Comparison of ENCODE assay signal across 8 cellular contexts in genomic region chr7:143408686-143409551, GRCh38. TPM values are rescaled to one million over a fixed set of nuclear protein-coding genes. Genes with fewer than 3 reads are reported as not detected.
DNase-seq lines count a peak whose midpoint lies in the region; ATAC-seq and TF ChIP-seq lines count a peak whose summit lies in the region.

Gene EPHA1 (minus strand): TSS chr7:143408856. CDS start chr7:143408805, 51 bp downstream.

- H3K27me3 ChIP-seq in esophagus squamous epithelium, result no peaks in the 10 kb centered on the region

- ATAC-seq in activated CD8-positive, alpha-beta memory T cell treated with anti-CD3 and anti-CD28 coated beads, Interleukin-2, amount 10 ng/mL, durations not matched to agents 7 days and 5 days, result peak; percentile 64

- TF ChIP-seq CTCF in esophagus squamous epithelium (IDR thresholded peaks at IDR 0.05), result peak; percentile 21 to 53 (median 42)
- TF ChIP-seq CTCF in osteocyte (IDR thresholded peaks at IDR 0.05), result peak; percentile 49

- H3K4me3 ChIP-seq in esophagus squamous epithelium, result peak within 1 kb of the TSS; percentile 68 to 81 (median 69)

- H3K4me1 Mint-ChIP-seq in activated CD8-positive, alpha-beta memory T cell treated with anti-CD3 and anti-CD28 coated beads, Interleukin-2, amount 10 ng/mL, durations not matched to agents 7 days and 5 days, result peaks cover 31% of the 10 kb centered on the region
- H3K4me1 Mint-ChIP-seq in osteocyte (ENCODE audit: unreplicated experiment), result peaks cover 17% of the 10 kb centered on the region

- no peaks in the 10 kb centered on the region for H3K9me3 ChIP-seq in esophagus squamous epithelium

- TF ChIP-seq POLR2A in esophagus squamous epithelium (IDR thresholded peaks at IDR 0.05), result no peak

- H3K4me3 Mint-ChIP-seq in activated CD8-positive, alpha-beta memory T cell treated with anti-CD3 and anti-CD28 coated beads, Interleukin-2, amount 10 ng/mL, durations not matched to agents 7 days and 5 days, result peak within 1 kb of the TSS; percentile 65
- no peak within 1 kb of the TSS for H3K4me3 Mint-ChIP-seq in osteocyte (ENCODE audit: unreplicated experiment)

- no peaks in the 10 kb centered on the region for H3K36me3 Mint-ChIP-seq in activated CD8-positive, alpha-beta memory T cell treated with anti-CD3 and anti-CD28 coated beads, Interleukin-2, amount 10 ng/mL, durations not matched to agents 7 days and 5 days
- no peaks in the 10 kb centered on the region for H3K36me3 Mint-ChIP-seq in osteocyte (ENCODE audit: unreplicated experiment)

- H3K4me1 ChIP-seq in esophagus squamous epithelium, result peaks cover 28 to 90% (median 37%) of the 10 kb centered on the region in 3 donors

- 7 to 17% methylated on average over 17 to 19 of the region's 39 CpGs for WGBS in esophagus squamous epithelium, 2 donors

- no peaks in the 10 kb centered on the region for H3K9me3 Mint-ChIP-seq in activated CD8-positive, alpha-beta memory T cell treated with anti-CD3 and anti-CD28 coated beads, Interleukin-2, amount 10 ng/mL, durations not matched to agents 7 days and 5 days (ENCODE audit: low read depth)
- H3K9me3 Mint-ChIP-seq in osteocyte (ENCODE audit: unreplicated experiment), result no peaks in the 10 kb centered on the region

- peak; percentile 39 for DNase-seq in GM03348 (ENCODE audit: low spot score)
- peak; percentile 25 for DNase-seq in MV-4-11 (lab: John Stamatoyannopoulos, UW)
- DNase-seq in activated CD8-positive, alpha-beta memory T cell treated with anti-CD3 and anti-CD28 coated beads, Interleukin-2, amount 10 ng/mL, durations not matched to agents 7 days and 5 days, result no peak
- DNase-seq in esophagus squamous epithelium (lab: John Stamatoyannopoulos, UW), result no peak
- no peak for DNase-seq in osteocyte (ENCODE audit: extremely low spot score, unreplicated experiment)
- DNase-seq in inferior parietal cortex (ENCODE audit: extremely low spot score), result no peak
- DNase-seq in anterior cingulate cortex (lab: John Stamatoyannopoulos, UW), result no peak
- no peak for DNase-seq in GOT3 (lab: John Stamatoyannopoulos, UW)

- H3K27me3 Mint-ChIP-seq in activated CD8-positive, alpha-beta memory T cell treated with anti-CD3 and anti-CD28 coated beads, Interleukin-2, amount 10 ng/mL, durations not matched to agents 7 days and 5 days, result peaks cover 6% of the 10 kb centered on the region
- H3K27me3 Mint-ChIP-seq in osteocyte (ENCODE audit: unreplicated experiment), result peaks cover 20% of the 10 kb centered on the region

- peaks cover 0 to 22% (median 0%) of the 10 kb centered on the region in 3 donors for H3K36me3 ChIP-seq in esophagus squamous epithelium

- H3K27ac Mint-ChIP-seq in activated CD8-positive, alpha-beta memory T cell treated with anti-CD3 and anti-CD28 coated beads, Interleukin-2, amount 10 ng/mL, durations not matched to agents 7 days and 5 days, result peak within 1 kb of the TSS; percentile 34
- H3K27ac Mint-ChIP-seq in osteocyte (ENCODE audit: unreplicated experiment), result no peak within 1 kb of the TSS

- intact Hi-C loops in esophagus squamous epithelium (cut with DNase I), result no loop called here

- CTCF ChIA-PET in activated CD8-positive, alpha-beta memory T cell treated with anti-CD3 and anti-CD28 coated beads, Interleukin-2, amount 10 ng/mL, durations not matched to agents 7 days and 5 days (lab: Charles Lee), result interaction anchor here (0.8 to 6.3 kb wide), 13 partner anchors 8 to 194 kb away, joined by 3 to 46 read pairs (median 3); partner anchors contain the start of gene ZYX

- H3K27ac ChIP-seq in esophagus squamous epithelium, result peak within 1 kb of the TSS; percentile 67 to 92 (median 88)

RNA-seq across cellular contexts. Expression of gene EPHA1, which starts in this region (rescaled TPM):
- 1 to 10 TPM in 1 of 2 experiments, under 1 TPM in 1; 0.47 to 1.6 TPM for total RNA-seq in activated CD8-positive, alpha-beta memory T cell treated with anti-CD3 and anti-CD28 coated beads, Interleukin-2, amount 10 ng/mL, durations not matched to agents 7 days and 5 days
- 100 to 1,000 TPM in 1 of 4 donors, 10 to 100 TPM in 3; 64.5 to 132 (median 77.4) TPM for total RNA-seq in esophagus squamous epithelium
- not detected in 2 replicates for total RNA-seq in osteocyte

Comparison
In these comparisons a context has a peak if more than half of its experiments do, and no peak if none do; other contexts are left out.
1. RNA of gene EPHA1 (total RNA-seq): 64.5 to 132 TPM in esophagus squamous epithelium; 0.47 to 1.6 TPM in activated CD8-positive, alpha-beta memory T cell treated with anti-CD3 and anti-CD28 coated beads, Interleukin-2, amount 10 ng/mL, durations not matched to agents 7 days and 5 days and not detected in osteocyte; every median in the first group is over 10 times any median in the second.
2. DNase-seq: peak in GM03348 (single experiment) and MV-4-11 (single experiment); none in activated CD8-positive, alpha-beta memory T cell treated with anti-CD3 and anti-CD28 coated beads, Interleukin-2, amount 10 ng/mL, durations not matched to agents 7 days and 5 days (single experiment), esophagus squamous epithelium (single experiment), osteocyte (single experiment), inferior parietal cortex (single experiment), anterior cingulate cortex (0 of 58) and GOT3 (single experiment).